Comparison of ENCODE assay signal across 1 cellular context in genomic region chr1:227734858-227735780, GRCh38.
TF ChIP-seq lines count a peak whose summit lies in the region.

Gene JMJD4 (minus strand): TSS chr1:227735302. CDS start chr1:227735273, 29 bp downstream.
Gene SNAP47 (plus strand): TSS chr1:227735435. CDS start chr1:227747737, 12,302 bp downstream.

TF ChIP-seq in HepG2, 621 proteins besides CTCF, POLR2A, EP300 and RAD21 (continued from another document and continues in another):
- TF ChIP-seq TCF7 (IDR thresholded peaks at IDR 0.05; ENCODE audit: low read depth) (no peak), CEBPZ (IDR thresholded peaks at IDR 0.05; ENCODE audit: low read length) (no peak), ARID5B (CRISPR knock-in tag; IDR thresholded peaks at IDR 0.05) (peak; percentile 77), ZNF768 (CRISPR knock-in tag; IDR thresholded peaks at IDR 0.05) (peak; percentile 87), MAFK (conservative IDR thresholded peaks at IDR 0.05 in 1 of 2, IDR thresholded peaks at IDR 0.05 in 1 of 2; ENCODE audit: low read length in 2 of 2) (no peak), ADNP (CRISPR knock-in tag; IDR thresholded peaks at IDR 0.05) (no peak), SRF (IDR thresholded peaks at IDR 0.05; ENCODE audit: low read depth, low read length) (peak; percentile 70; the same call in 1 of the 2 replicates), E2F2 (CRISPR knock-in tag; IDR thresholded peaks at IDR 0.05; ENCODE audit: borderline replicate concordance) (0 out of 2 replicates have a peak, but pooled peaks have one; percentile 43), ZXDC (CRISPR knock-in tag; IDR thresholded peaks at IDR 0.05) (no peak; the same call in 1 of the 2 replicates), ZNF713 (CRISPR knock-in tag; IDR thresholded peaks at IDR 0.05) (0 out of 2 replicates have a peak, but pooled peaks have one; percentile 93), GMEB2 (CRISPR knock-in tag; IDR thresholded peaks at IDR 0.05; ENCODE audit: low read depth) (no peak), PBX3 (CRISPR knock-in tag; IDR thresholded peaks at IDR 0.05; ENCODE audit: borderline replicate concordance) (peak; percentile 76; the same call in 1 of the 2 replicates), SIX4 (CRISPR knock-in tag; IDR thresholded peaks at IDR 0.05) (peak; percentile 48; the same call in 1 of the 2 replicates), DMAP1 (CRISPR knock-in tag; IDR thresholded peaks at IDR 0.05) (peak; percentile 93), GRHL1 (CRISPR knock-in tag; conservative IDR thresholded peaks at IDR 0.05) (no peak), ZFYVE20 (CRISPR knock-in tag; IDR thresholded peaks at IDR 0.05; ENCODE audit: borderline replicate concordance, low read depth) (peak; percentile 66; the same call in 1 of the 2 replicates), REST (IDR thresholded peaks at IDR 0.05; ENCODE audit: borderline replicate concordance in 1 of 2, low read depth in 1 of 2, low read length in 2 of 2) (no peak), SP4 (CRISPR knock-in tag; IDR thresholded peaks at IDR 0.05) (peak; percentile 96), FOXO4 (CRISPR knock-in tag; conservative IDR thresholded peaks at IDR 0.05) (no peak), ATRX (CRISPR knock-in tag; IDR thresholded peaks at IDR 0.05; ENCODE audit: borderline replicate concordance) (no peak), ZNF18 (CRISPR knock-in tag; IDR thresholded peaks at IDR 0.05; ENCODE audit: insufficient replicate concordance) (peak; percentile 86), ZNF510 (CRISPR knock-in tag; IDR thresholded peaks at IDR 0.05; ENCODE audit: low read depth) (peak; percentile 84; the same call in 1 of the 2 replicates), PAX8 (CRISPR knock-in tag; IDR thresholded peaks at IDR 0.05; ENCODE audit: borderline replicate concordance) (peak; percentile 64; the same call in 1 of the 2 replicates), MIER2 (CRISPR knock-in tag; IDR thresholded peaks at IDR 0.05) (peak; percentile 77), NR1H2 (CRISPR knock-in tag; IDR thresholded peaks at IDR 0.05; ENCODE audit: borderline replicate concordance, low read depth) (peak; percentile 26; the same call in 1 of the 2 replicates), ZNF136 (CRISPR knock-in tag; IDR thresholded peaks at IDR 0.05; ENCODE audit: low read depth) (no peak), ZC3H13 (CRISPR knock-in tag; IDR thresholded peaks at IDR 0.05) (peak; percentile 80), NPAS2 (CRISPR knock-in tag; IDR thresholded peaks at IDR 0.05; ENCODE audit: borderline replicate concordance) (no peak), ZNF337 (CRISPR knock-in tag; IDR thresholded peaks at IDR 0.05; ENCODE audit: borderline replicate concordance, low read depth) (peak; percentile 89; the same call in 1 of the 2 replicates)
